ENCODE assay signal across 25 cellular contexts in genomic region chr13:48950507-48950886, GRCh38. TPM values are rescaled to one million over a fixed set of nuclear protein-coding genes. Genes with fewer than 3 reads are reported as not detected.
A peak's percentile ranks its signal among the peaks of the same experiment; 100 is the strongest.
DNase-seq lines count a peak whose midpoint lies in the region; ATAC-seq, FAIRE-seq and TF ChIP-seq lines count a peak whose summit lies in the region.
"Had no signal": no experiment of that assay in that cellular context is flagged by ENCODE, and none has a peak within 500 bp of the region (broad histone marks: within the 10 kb centered on the region; RNA-seq: fewer than 3 reads in every experiment).

No MANE protein-coding gene starts in this region.

- H3K4me1 Mint-ChIP-seq in WTC11, result 0 out of 2 replicates have a peak, but pooled peaks cover 3% of the 10 kb centered on the region
- H3K4me1 Mint-ChIP-seq: activated B cell treated with CpG ODN at 0.5 μM for 24 hours; activated CD4-positive, alpha-beta memory T cell treated with anti-CD3 and anti-CD28 coated beads, Interleukin-2, amount 10 ng/mL, durations not matched to agents 7 days and 5 days; CD4-positive, CD25-positive, alpha-beta regulatory T cell had no signal

- no peak for ATAC-seq in WTC11
- ATAC-seq in HG03139 (IDR thresholded peaks at IDR 0.05; ENCODE audit: unreplicated experiment), result no peak
- ATAC-seq: activated T-cell treated with anti-CD3 and anti-CD28 coated beads, Interleukin-2, amount 50 U/mL, for 4 hours; esophagus mucosa had no signal

- no peak overlapping the region for H3K4me3 Mint-ChIP-seq in WTC11
- H3K4me3 Mint-ChIP-seq: activated B cell treated with CpG ODN at 0.5 μM for 24 hours; activated CD4-positive, alpha-beta memory T cell treated with anti-CD3 and anti-CD28 coated beads, Interleukin-2, amount 10 ng/mL, durations not matched to agents 7 days and 5 days; activated naive CD8-positive, alpha-beta T cell; activated T-cell treated with anti-CD3 and anti-CD28 coated beads, Interleukin-2, amount 50 U/mL, for 4 hours; CD4-positive, CD25-positive, alpha-beta regulatory T cell; H9 had no signal

- H3K9me3 ChIP-seq in HEK293 (ENCODE audit: control insufficient read depth, insufficient read depth, low read depth, low read length), result no peaks in the 10 kb centered on the region
- H3K9me3 ChIP-seq: neutrophil, vagina had no signal

- peak; percentile 95 for FAIRE-seq in A204.1 (lab: Jason Lieb, UNC)

- no peaks in the 10 kb centered on the region; the same call in 1 of the 2 replicates for H3K27me3 Mint-ChIP-seq in WTC11 (ENCODE audit: low read depth)
- H3K27me3 Mint-ChIP-seq: activated naive CD8-positive, alpha-beta T cell had no signal

- H3K4me3 ChIP-seq in HEK293 (ENCODE audit: low read depth, low read length) (no peak overlapping the region), fibroblast of mammary gland (ENCODE audit: control insufficient read depth, low read depth, low read length) (no peak overlapping the region)
- H3K4me3 ChIP-seq: dorsolateral prefrontal cortex, vagina had no signal

- POLR2A ChIA-PET in HEK293 (lab: Yijun Ruan, JAX) (no interaction called here), WTC11 (lab: Charles Lee) (no interaction called here)

- H3K36me3 ChIP-seq in HEK293 (ENCODE audit: control insufficient read depth in 2 of 2, insufficient read depth in 1 of 2, low read length in 2 of 2), result no peaks in the 10 kb centered on the region
- H3K36me3 ChIP-seq: neutrophil, vagina had no signal

- DNase-seq in WTC11 (ENCODE audit: low spot score) (no peak), fibroblast of mammary gland (ENCODE audit: low read depth) (peak; percentile 47), amygdala (lab: John Stamatoyannopoulos, UW) (no peak), HK-2 (ENCODE audit: unreplicated experiment) (no peak), cerebellar cortex (ENCODE audit: low spot score) (no peak)
- DNase-seq: activated B cell treated with CpG ODN at 0.5 μM for 24 hours; activated CD4-positive, alpha-beta memory T cell treated with anti-CD3 and anti-CD28 coated beads, Interleukin-2, amount 10 ng/mL, durations not matched to agents 7 days and 5 days; activated T-cell treated with anti-CD3 and anti-CD28 coated beads, Interleukin-2, amount 50 U/mL, for 4 hours; CD4-positive, CD25-positive, alpha-beta regulatory T cell; DMS153; dorsolateral prefrontal cortex; H9; MV-4-11; NCI-H1930; NCI-H524 treated with DMSO at 0.1 percent for 48 hours; retina; stimulated activated CD4-positive, alpha-beta T cell treated with anti-CD3 and anti-CD28 coated beads, Interleukin-12 subunit alpha, Interleukin-12 subunit beta, amount 100 ng/mL, for 4 hours; substantia nigra had no signal

- H3K4me1 ChIP-seq in HEK293 (ENCODE audit: control insufficient read depth, insufficient read depth, low read length), result peaks cover 5% of the 10 kb centered on the region; the same call in 1 of the 2 replicates
- H3K4me1 ChIP-seq: vagina had no signal

- H3K27ac Mint-ChIP-seq in WTC11, result no peak overlapping the region
- H3K27ac Mint-ChIP-seq: activated B cell treated with CpG ODN at 0.5 μM for 24 hours; activated CD4-positive, alpha-beta memory T cell treated with anti-CD3 and anti-CD28 coated beads, Interleukin-2, amount 10 ng/mL, durations not matched to agents 7 days and 5 days; activated naive CD8-positive, alpha-beta T cell; CD4-positive, CD25-positive, alpha-beta regulatory T cell; H9 had no signal

- CTCF ChIA-PET in HEK293 (lab: Yijun Ruan, JAX), result no interaction called here
- CTCF ChIA-PET in WTC11 (lab: Charles Lee), result no interaction called here

- no peak overlapping the region for H3K27ac ChIP-seq in HEK293 (ENCODE audit: extremely low read depth, low read depth, low read length)
- H3K27ac ChIP-seq: dorsolateral prefrontal cortex, neutrophil, vagina had no signal

- no peaks in the 10 kb centered on the region for H3K9me3 Mint-ChIP-seq in WTC11
- H3K9me3 Mint-ChIP-seq: activated B cell treated with CpG ODN at 0.5 μM for 24 hours; activated CD4-positive, alpha-beta memory T cell treated with anti-CD3 and anti-CD28 coated beads, Interleukin-2, amount 10 ng/mL, durations not matched to agents 7 days and 5 days; activated T-cell treated with anti-CD3 and anti-CD28 coated beads, Interleukin-2, amount 50 U/mL, for 4 hours; H9 had no signal

- TF ChIP-seq CTCF in HEK293 (tag by site-specific recombination; IDR thresholded peaks at IDR 0.05) (no peak), WTC11 (IDR thresholded peaks at IDR 0.05) (no peak), fibroblast of mammary gland (conservative IDR thresholded peaks at IDR 0.05; ENCODE audit: control insufficient read depth, insufficient read depth, low read depth, low read length) (no peak)

- no peaks in the 10 kb centered on the region for H3K36me3 Mint-ChIP-seq in WTC11
- H3K36me3 Mint-ChIP-seq: activated naive CD8-positive, alpha-beta T cell; CD4-positive, CD25-positive, alpha-beta regulatory T cell had no signal

TF ChIP-seq in HEK293, 187 proteins besides CTCF, POLR2A, EP300 and RAD21:
- TF ChIP-seq ZNF792 (tag by site-specific recombination; IDR thresholded peaks at IDR 0.05) (no peak), PRDM1 (tag by site-specific recombination; IDR thresholded peaks at IDR 0.05) (peak; percentile 75; the same call in 1 of the 2 replicates)

TF ChIP-seq in WTC11, 78 proteins besides CTCF, POLR2A, EP300 and RAD21:
- TF ChIP-seq ZNF423 (CRISPR knock-in tag; IDR thresholded peaks at IDR 0.05) (no peak), ELF4 (CRISPR knock-in tag; IDR thresholded peaks at IDR 0.05; ENCODE audit: low read depth) (no peak), ZNF532 (CRISPR knock-in tag; IDR thresholded peaks at IDR 0.05; ENCODE audit: borderline replicate concordance) (no peak), PREB (CRISPR knock-in tag; IDR thresholded peaks at IDR 0.05; ENCODE audit: borderline replicate concordance) (no peak), NFE2L1 (CRISPR knock-in tag; IDR thresholded peaks at IDR 0.05) (no peak), GABPB1 (CRISPR knock-in tag; IDR thresholded peaks at IDR 0.05) (peak; percentile 64), TEAD1 (CRISPR knock-in tag; IDR thresholded peaks at IDR 0.05) (no peak)

RNA-seq across cellular contexts. Expression of gene FNDC3A, which starts 25.2 kb away (rescaled TPM):
- total RNA-seq in WTC11 (2021), result 21.8 to 24.8 TPM (median 23.0 TPM) in 3 replicates
